ENCODE assay signal across 1 cellular context in the genomic region with DNA sequence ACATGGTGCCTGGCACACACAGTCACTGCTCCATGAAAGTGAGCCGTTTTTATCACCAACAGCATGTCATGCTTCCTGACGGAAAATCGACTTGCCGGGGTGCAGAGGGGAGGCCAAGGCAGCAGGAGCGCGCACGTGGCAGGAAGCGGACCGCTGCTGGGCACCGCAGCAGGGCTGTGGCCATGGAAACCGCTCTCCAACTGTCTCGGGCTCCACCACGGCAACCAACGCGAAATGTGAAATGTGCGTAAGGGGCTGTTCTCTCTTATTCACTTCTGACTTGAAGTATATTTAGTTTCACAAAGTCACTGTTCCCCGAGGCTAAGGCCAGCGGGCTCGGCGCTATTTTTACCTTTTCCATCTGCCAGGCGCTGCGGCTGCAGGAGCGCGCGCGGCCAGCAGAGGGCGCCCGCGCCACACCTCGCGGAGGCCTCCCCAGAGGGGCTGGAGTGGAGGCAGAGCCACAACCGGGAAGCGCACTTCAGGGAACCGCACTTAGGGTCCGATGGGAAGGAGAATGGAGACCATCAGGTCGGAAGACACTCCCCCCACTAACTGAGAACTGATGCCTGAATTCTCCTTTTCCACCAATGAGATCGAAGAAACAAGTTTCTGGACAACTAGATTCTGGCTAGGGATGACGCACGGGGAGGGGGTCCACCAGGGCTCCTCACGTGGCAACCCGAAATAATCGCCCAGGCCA.
TF ChIP-seq lines count a peak whose summit lies in the region.

No MANE protein-coding gene starts in this region.

TF ChIP-seq in IMR-90, 13 proteins besides CTCF, POLR2A, EP300 and RAD21 (continued from another document):
- TF ChIP-seq, protein P1, sequence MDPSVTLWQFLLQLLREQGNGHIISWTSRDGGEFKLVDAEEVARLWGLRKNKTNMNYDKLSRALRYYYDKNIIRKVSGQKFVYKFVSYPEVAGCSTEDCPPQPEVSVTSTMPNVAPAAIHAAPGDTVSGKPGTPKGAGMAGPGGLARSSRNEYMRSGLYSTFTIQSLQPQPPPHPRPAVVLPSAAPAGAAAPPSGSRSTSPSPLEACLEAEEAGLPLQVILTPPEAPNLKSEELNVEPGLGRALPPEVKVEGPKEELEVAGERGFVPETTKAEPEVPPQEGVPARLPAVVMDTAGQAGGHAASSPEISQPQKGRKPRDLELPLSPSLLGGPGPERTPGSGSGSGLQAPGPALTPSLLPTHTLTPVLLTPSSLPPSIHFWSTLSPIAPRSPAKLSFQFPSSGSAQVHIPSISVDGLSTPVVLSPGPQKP (IDR thresholded peaks at IDR 0.05; ENCODE audit: borderline replicate concordance, low read depth, low read length) = no peak
- TF ChIP-seq BHLHE40 (IDR thresholded peaks at IDR 0.05; ENCODE audit: low read depth, low read length) (no peak), MAFK (IDR thresholded peaks at IDR 0.05; ENCODE audit: low read depth, low read length) (no peak)
- TF ChIP-seq, protein P2, sequence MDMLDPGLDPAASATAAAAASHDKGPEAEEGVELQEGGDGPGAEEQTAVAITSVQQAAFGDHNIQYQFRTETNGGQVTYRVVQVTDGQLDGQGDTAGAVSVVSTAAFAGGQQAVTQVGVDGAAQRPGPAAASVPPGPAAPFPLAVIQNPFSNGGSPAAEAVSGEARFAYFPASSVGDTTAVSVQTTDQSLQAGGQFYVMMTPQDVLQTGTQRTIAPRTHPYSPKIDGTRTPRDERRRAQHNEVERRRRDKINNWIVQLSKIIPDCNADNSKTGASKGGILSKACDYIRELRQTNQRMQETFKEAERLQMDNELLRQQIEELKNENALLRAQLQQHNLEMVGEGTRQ (IDR thresholded peaks at IDR 0.05; ENCODE audit: low read depth, low read length) = no peak
